Comparison of ENCODE assay signal across 30 cellular contexts in the genomic region with DNA sequence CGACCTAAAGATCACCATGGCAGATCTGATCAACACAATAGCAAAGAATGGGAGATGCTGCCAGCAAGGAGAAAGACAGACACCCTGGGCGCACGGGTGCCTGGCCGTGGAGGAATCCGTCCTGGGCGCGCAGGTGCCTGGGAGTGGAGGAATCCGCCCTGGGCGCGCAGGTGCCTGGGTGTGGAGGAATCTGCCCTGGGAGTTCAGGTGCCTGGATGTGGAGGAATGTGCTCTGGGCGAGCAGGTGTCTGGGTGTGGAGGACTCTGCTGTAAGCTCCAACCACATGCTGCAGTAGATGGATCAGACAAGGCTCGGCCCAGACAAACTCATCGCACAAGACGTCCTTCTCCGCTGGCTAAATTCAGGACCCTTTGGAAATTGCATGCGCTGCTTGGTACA.
"Had no signal": no experiment of that assay in that cellular context is flagged by ENCODE, and none has a peak within 500 bp of the region (broad histone marks: within the 10 kb centered on the region; RNA-seq: fewer than 3 reads in every experiment).

No MANE protein-coding gene starts in this region.

- H3K36me3 ChIP-seq: brain microvascular endothelial cell, breast epithelium had no signal

- DNase-seq: activated B cell treated with CpG ODN at 0.5 μM for 24 hours; activated CD4-positive, alpha-beta memory T cell treated with anti-CD3 and anti-CD28 coated beads for 36 hours; activated CD4-positive, alpha-beta T cell treated with anti-CD3 and anti-CD28 coated beads for 4 hours; activated CD4-positive, alpha-beta T cell treated with anti-CD3 and anti-CD28 coated beads, Interleukin-2, amount 10 ng/mL, durations not matched to agents 7 days and 5 days; activated CD4-positive, alpha-beta T cell treated with anti-CD3 and anti-CD28 coated beads, Interleukin-2, amount 50 U/mL, for 4 hours; activated CD4-positive, CD25-positive, alpha-beta regulatory T cell treated with anti-CD3 and anti-CD28 coated beads, Interleukin-2, amount 50 U/mL, for 72 hours; activated CD8-positive, alpha-beta memory T cell treated with anti-CD3 and anti-CD28 coated beads, Interleukin-2, amount 50 U/mL, for 4 hours; activated CD8-positive, alpha-beta T cell treated with anti-CD3 and anti-CD28 coated beads for 36 hours; activated gamma-delta T cell; activated naive CD4-positive, alpha-beta T cell treated with anti-CD3 and anti-CD28 coated beads, Interleukin-2, amount 10 ng/mL, durations not matched to agents 7 days and 5 days; activated naive CD4-positive, alpha-beta T cell treated with Interleukin-2 at 50 U/mL for 16 hours; activated naive CD8-positive, alpha-beta T cell treated with anti-CD3 and anti-CD28 coated beads, Interleukin-2, amount 10 ng/mL, durations not matched to agents 7 days and 5 days; activated naive CD8-positive, alpha-beta T cell treated with anti-CD3 and anti-CD28 coated beads, Interleukin-2, amount 50 U/mL, for 24 hours; activated T-cell treated with anti-CD3 and anti-CD28 coated beads for 4 hours; activated T-cell treated with anti-CD3 and anti-CD28 coated beads, Interleukin-2, amount 50 U/mL, for 1 hour; activated T-cell treated with anti-CD3 and anti-CD28 coated beads, Interleukin-2, amount 50 U/mL, for 4 hours; activated T-cell treated with anti-CD3 and anti-CD28 coated beads, Interleukin-2, amount 50 U/mL, for 72 hours; aorta; body of pancreas; brain microvascular endothelial cell; central memory CD4-positive, alpha-beta T cell; SW 1271; T-helper 1 cell; T-helper 2 cell; T-helper 9 cell had no signal

- H3K4me1 ChIP-seq: breast epithelium had no signal

- H3K4me3 ChIP-seq: body of pancreas, breast epithelium had no signal

- H3K27ac ChIP-seq: body of pancreas, brain microvascular endothelial cell, breast epithelium, VCaP had no signal

- FAIRE-seq: astrocyte, TTC549 had no signal

- H3K9me3 ChIP-seq: body of pancreas, breast epithelium had no signal

- ATAC-seq: activated CD8-positive, alpha-beta T cell treated with anti-CD3 and anti-CD28 coated beads for 36 hours; activated naive CD8-positive, alpha-beta T cell treated with anti-CD3 and anti-CD28 coated beads, Interleukin-2, amount 50 U/mL, for 24 hours; activated T-cell treated with anti-CD3 and anti-CD28 coated beads, Interleukin-2, amount 50 U/mL, for 4 hours; activated T-cell treated with anti-CD3 and anti-CD28 coated beads, Interleukin-2, amount 50 U/mL, for 72 hours; activated T-helper 17 cell treated with anti-CD3 and anti-CD28 coated beads, Interleukin-2, amount 50 U/mL, for 72 hours; body of pancreas had no signal

- H3K27me3 ChIP-seq: body of pancreas, brain microvascular endothelial cell, breast epithelium had no signal
